19 cellular contexts compared by ENCODE assay signal in genomic region chr1:11138952-11139351, GRCh38. TPM values are rescaled to one million over a fixed set of nuclear protein-coding genes. Genes with fewer than 3 reads are reported as not detected.
DNase-seq lines count a peak whose midpoint lies in the region; ATAC-seq and TF ChIP-seq lines count a peak whose summit lies in the region.
"Had no signal": no experiment of that assay in that cellular context is flagged by ENCODE, and none has a peak within 500 bp of the region (broad histone marks: within the 10 kb centered on the region; RNA-seq: fewer than 3 reads in every experiment).

No MANE protein-coding gene starts in this region.

- H3K9me3 ChIP-seq in IMR-90 (ENCODE audit: control insufficient read depth, insufficient read depth, low read length) (no peaks in the 10 kb centered on the region), left lung (no peaks in the 10 kb centered on the region)
- H3K9me3 ChIP-seq: adrenal gland, HAP-1, ovary had no signal

- H3K36me3 ChIP-seq in IMR-90 (ENCODE audit: control insufficient read depth, insufficient read depth, low read length) (peaks cover 16% of the 10 kb centered on the region), left lung (peaks cover 0 to 96% of the 10 kb centered on the region in 2 donors)
- H3K36me3 ChIP-seq: ovary had no signal

- DNase-seq in AG20443 (ENCODE audit: low spot score) (peak; percentile 71), IMR-90 (peak; percentile 80), MCF 10A (ENCODE audit: unreplicated experiment) (peak; percentile 27), left lung (no peak)
- DNase-seq: activated CD8-positive, alpha-beta memory T cell treated with anti-CD3 and anti-CD28 coated beads, Interleukin-2, amount 50 U/mL, for 48 hours; adrenal gland; midbrain; NCI-H524; ovary; PC-9 had no signal

- H2BK120ac ChIP-seq in IMR-90 (ENCODE audit: low read depth, low read length): peak overlapping the region; percentile 56; the same call in 1 of the 2 replicates

- intact Hi-C loops in IMR-90 (cut with micrococcal nuclease): no loop called here
- intact Hi-C loops in MCF 10A (cut with micrococcal nuclease): no loop called here
- intact Hi-C loops in left lung (cut with DNase I): no loop called here

- no peak overlapping the region for H2BK15ac ChIP-seq in IMR-90 (ENCODE audit: low read depth, low read length)

- H3K4me2 ChIP-seq in IMR-90 (ENCODE audit: low read depth, low read length): no peak overlapping the region
- H3K4me2 ChIP-seq: PC-9 had no signal

- no peak overlapping the region for H2BK20ac ChIP-seq in IMR-90 (ENCODE audit: low read depth, low read length)

- no TSS peak for BruUV-seq in IMR-90 (replicated peaks; lab: Mats Ljungman, UMichigan)
- BruUV-seq in MCF 10A (replicated peaks; lab: Mats Ljungman, UMichigan): no TSS peak

- POLR2A ChIA-PET in IMR-90 (lab: Charles Lee; ENCODE audit: unreplicated experiment) (interaction anchor here (0.6 kb wide), 1 partner anchor 1937 kb away, joined by 3 read pairs; no protein-coding TSS in a partner anchor), MCF 10A (lab: Yijun Ruan, JAX) (interaction anchor here (0.6 kb wide), 1 partner anchor 39 kb away, joined by 3 read pairs; the partner anchor contains the start of gene EXOSC10)

- no peak overlapping the region for H3K14ac ChIP-seq in IMR-90 (replicated peaks; ENCODE audit: low read depth, low read length)

- no peak overlapping the region for H2AFZ ChIP-seq in IMR-90 (replicated peaks; ENCODE audit: low read length, poor library complexity)
- H2AFZ ChIP-seq: PC-9 had no signal

- no peaks in the 10 kb centered on the region for H3K9me3 Mint-ChIP-seq in MCF 10A (ENCODE audit: unreplicated experiment)
- H3K9me3 Mint-ChIP-seq: WTC11 had no signal

- H3K9me1 ChIP-seq in IMR-90 (ENCODE audit: insufficient read depth, low read length): peaks cover 9% of the 10 kb centered on the region

- no peak overlapping the region for H3K27ac Mint-ChIP-seq in MCF 10A (ENCODE audit: low read depth, unreplicated experiment)
- H3K27ac Mint-ChIP-seq: WTC11 had no signal

- H4K20me1 ChIP-seq in IMR-90 (ENCODE audit: insufficient read depth, low read length): no peaks in the 10 kb centered on the region

- peak overlapping the region; percentile 62; the same call in 1 of the 2 replicates for H4K91ac ChIP-seq in IMR-90 (ENCODE audit: insufficient read depth, low read depth, low read length)

- H3K23ac ChIP-seq in IMR-90 (ENCODE audit: low read depth, low read length): 0 out of 2 replicates have a peak overlapping the region, but pooled peaks have one; percentile 22

- no peak overlapping the region for H4K5ac ChIP-seq in IMR-90 (ENCODE audit: low read depth, low read length)

- H3K36me3 Mint-ChIP-seq in MCF 10A (ENCODE audit: insufficient read depth, unreplicated experiment): peaks cover 67% of the 10 kb centered on the region

- WGBS in IMR-90 (ENCODE audit: extremely low coverage in 2 of 2, insufficient read length in 1 of 2), 2 experiments: 100% methylated on average over 2 of the region's 3 CpGs; no CpG with 5 or more reads in 1 of the 2 experiments

- dilution Hi-C loops in IMR-90 (cut with HindIII; ENCODE audit: low sequenced_read_pairs, unreplicated experiment): no loop called here

- H3K4me3 ChIP-seq in IMR-90 (ENCODE audit: insufficient read depth, low read depth, low read length) (no peak overlapping the region), left lung (no peak overlapping the region)
- H3K4me3 ChIP-seq: adrenal gland, HAP-1, ovary, PC-9 had no signal

- CTCF ChIA-PET in IMR-90 (lab: Yijun Ruan, JAX) (no interaction called here), MCF 10A (lab: Yijun Ruan, JAX) (interaction anchor here (0.7 kb wide), 1 partner anchor 510 kb away, joined by 3 read pairs; no protein-coding TSS in a partner anchor)

- H3K27ac ChIP-seq in IMR-90 (ENCODE audit: insufficient read depth, low read length) (peak overlapping the region; percentile 12; the same call in 1 of the 2 replicates), left lung (no peak overlapping the region)
- H3K27ac ChIP-seq: adrenal gland, C4-2B, HL-60, ovary, PC-9 had no signal

- peak overlapping the region; percentile 49 for H2BK5ac ChIP-seq in IMR-90 (ENCODE audit: low read depth, low read length, poor library complexity, severe bottlenecking)

- TF ChIP-seq POLR2A in IMR-90 (IDR thresholded peaks at IDR 0.05; ENCODE audit: low read depth, low read length): no peak

- TF ChIP-seq RAD21 in IMR-90 (IDR thresholded peaks at IDR 0.05; ENCODE audit: low read length): no peak

- no peak overlapping the region for H2AK5ac ChIP-seq in IMR-90 (ENCODE audit: low read depth, low read length)

- TF ChIP-seq CTCF in IMR-90 (conservative IDR thresholded peaks at IDR 0.05; ENCODE audit: low read depth, low read length) (no peak), MCF 10A (IDR thresholded peaks at IDR 0.05; ENCODE audit: unreplicated experiment) (no peak), left lung (IDR thresholded peaks at IDR 0.05) (no peak)

- H3K27me3 Mint-ChIP-seq in MCF 10A (ENCODE audit: insufficient read depth, unreplicated experiment): no peaks in the 10 kb centered on the region

- no peak overlapping the region for H2AK9ac ChIP-seq in IMR-90 (replicated peaks; ENCODE audit: low read depth, low read length, poor library complexity)

- H3K27me3 ChIP-seq in IMR-90 (ENCODE audit: control insufficient read depth, insufficient read depth, low read length) (no peaks in the 10 kb centered on the region), left lung (no peaks in the 10 kb centered on the region)
- H3K27me3 ChIP-seq: adrenal gland, ovary had no signal

- peaks cover 17% of the 10 kb centered on the region for H3K4me1 Mint-ChIP-seq in MCF 10A (ENCODE audit: insufficient read depth, unreplicated experiment)
- H3K4me1 Mint-ChIP-seq: WTC11 had no signal

- H3K4me3 Mint-ChIP-seq in MCF 10A (ENCODE audit: unreplicated experiment): no peak overlapping the region
- H3K4me3 Mint-ChIP-seq: WTC11 had no signal

- no peak overlapping the region for H3K9ac ChIP-seq in IMR-90 (ENCODE audit: low read depth, low read length)

- in situ Hi-C loops in IMR-90 (cut with MboI; ENCODE audit: low sequenced_read_pairs): no loop called here

- no peak overlapping the region for H3K18ac ChIP-seq in IMR-90 (ENCODE audit: low read depth, low read length)

- ATAC-seq in IMR-90 (ENCODE audit: low read depth): peak; percentile 88
- peak; percentile 32 for ATAC-seq in left lung
- no peak for ATAC-seq in GM18519 (IDR thresholded peaks at IDR 0.05; ENCODE audit: low FRiP score, unreplicated experiment)
- ATAC-seq in HG03159 (IDR thresholded peaks at IDR 0.05; ENCODE audit: unreplicated experiment): no peak
- no peak for ATAC-seq in HG03039 (IDR thresholded peaks at IDR 0.05; ENCODE audit: unreplicated experiment)
- ATAC-seq in HG02981 (IDR thresholded peaks at IDR 0.05; ENCODE audit: unreplicated experiment): no peak
- ATAC-seq: WTC11 had no signal

- H4K8ac ChIP-seq in IMR-90 (ENCODE audit: low read depth in 2 of 2, low read length in 2 of 2): peak overlapping the region in 1 of 2 experiments; percentile 62; a peak in 1 of 4 replicates

- H3K4me1 ChIP-seq in IMR-90 (ENCODE audit: control insufficient read depth, insufficient read depth, low read length): peaks cover 14% of the 10 kb centered on the region
- no peaks in the 10 kb centered on the region for H3K4me1 ChIP-seq in left lung
- H3K4me1 ChIP-seq: HAP-1 had no signal

- no peak overlapping the region for H3K4ac ChIP-seq in IMR-90 (ENCODE audit: low read depth, low read length)

- H3K79me1 ChIP-seq in IMR-90 (ENCODE audit: low read depth in 1 of 2, low read length in 2 of 2): peaks cover 0 to 3% of the 10 kb centered on the region in 2 experiments; a peak in 1 of 4 replicates

- no peak overlapping the region for H3K56ac ChIP-seq in IMR-90 (ENCODE audit: extremely low read depth, insufficient read depth, low read length)

TF ChIP-seq in IMR-90, 13 proteins besides CTCF, POLR2A, EP300 and RAD21:
- no peak for TF ChIP-seq RCOR1 (IDR thresholded peaks at IDR 0.05; ENCODE audit: insufficient replicate concordance, low read length)
- no peak for TF ChIP-seq MXI1 (IDR thresholded peaks at IDR 0.05; ENCODE audit: borderline replicate concordance, low read depth, low read length)
- TF ChIP-seq FOS (IDR thresholded peaks at IDR 0.05; ENCODE audit: low read depth, low read length): peak; percentile 48; the same call in 1 of the 2 replicates
- TF ChIP-seq MAZ (IDR thresholded peaks at IDR 0.05; ENCODE audit: borderline replicate concordance, low read depth, low read length): no peak
- TF ChIP-seq, protein P1, sequence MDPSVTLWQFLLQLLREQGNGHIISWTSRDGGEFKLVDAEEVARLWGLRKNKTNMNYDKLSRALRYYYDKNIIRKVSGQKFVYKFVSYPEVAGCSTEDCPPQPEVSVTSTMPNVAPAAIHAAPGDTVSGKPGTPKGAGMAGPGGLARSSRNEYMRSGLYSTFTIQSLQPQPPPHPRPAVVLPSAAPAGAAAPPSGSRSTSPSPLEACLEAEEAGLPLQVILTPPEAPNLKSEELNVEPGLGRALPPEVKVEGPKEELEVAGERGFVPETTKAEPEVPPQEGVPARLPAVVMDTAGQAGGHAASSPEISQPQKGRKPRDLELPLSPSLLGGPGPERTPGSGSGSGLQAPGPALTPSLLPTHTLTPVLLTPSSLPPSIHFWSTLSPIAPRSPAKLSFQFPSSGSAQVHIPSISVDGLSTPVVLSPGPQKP (IDR thresholded peaks at IDR 0.05; ENCODE audit: borderline replicate concordance, low read depth, low read length): no peak
- no peak for TF ChIP-seq USF2 (IDR thresholded peaks at IDR 0.05; ENCODE audit: low read depth, low read length)

RNA-seq across cellular contexts. Expression of gene EXOSC10, which starts 39.3 kb away (rescaled TPM):
- total RNA-seq in IMR-90 (2012; rRNA removed): 56.4 and 64.5 TPM in 2 replicates
- 63.5 and 66.0 TPM in 2 replicates for polyA plus RNA-seq in IMR-90 (2012; rRNA removed)
- 19.2 and 19.7 TPM in 2 replicates for polyA plus RNA-seq in IMR-90 (2012; cell fraction: cytosol; rRNA removed)
- 97.8 and 214 TPM in 2 replicates for polyA plus RNA-seq in IMR-90 (2012; cell fraction: nucleus; rRNA removed; ENCODE audit: low replicate concordance)
- 65.1 and 70.5 TPM in 2 replicates for total RNA-seq in MCF 10A (2022)
- total RNA-seq in left lung: 10 to 100 TPM; 42.9 to 53.2 TPM

RNA-seq across cellular contexts. Expression of gene ANGPTL7, which starts 50.2 kb away (rescaled TPM):
- total RNA-seq in IMR-90 (2012; rRNA removed) (under 0.01 TPM in 1 of 2 replicates, not detected in the other), MCF 10A (2022) (not detected in 2 replicates), left lung (1 to 10 TPM in 1 of 2 donors, under 1 TPM in 1; 0.42 to 1.6 TPM)
- not detected in 2 replicates for polyA plus RNA-seq in IMR-90 (2012; rRNA removed)
- polyA plus RNA-seq in IMR-90 (2012; cell fraction: cytosol; rRNA removed): not detected in 2 replicates
- not detected in 2 replicates for polyA plus RNA-seq in IMR-90 (2012; cell fraction: nucleus; rRNA removed; ENCODE audit: low replicate concordance)
- total RNA-seq: glomerular endothelial cell, PC-9, WTC11 had no signal

Comparison
In these comparisons a context has a peak if more than half of its experiments do, and no peak if none do; other contexts are left out.
1. DNase-seq: peak in AG20443 (single experiment), IMR-90 (single experiment) and MCF 10A (single experiment); none in left lung (0 of 2).
2. ATAC-seq: peak in IMR-90 (single experiment) and left lung (single experiment); none in GM18519 (single experiment), HG03159 (single experiment), HG03039 (single experiment) and HG02981 (single experiment).